21 cellular contexts compared by ENCODE assay signal in the genomic region with DNA sequence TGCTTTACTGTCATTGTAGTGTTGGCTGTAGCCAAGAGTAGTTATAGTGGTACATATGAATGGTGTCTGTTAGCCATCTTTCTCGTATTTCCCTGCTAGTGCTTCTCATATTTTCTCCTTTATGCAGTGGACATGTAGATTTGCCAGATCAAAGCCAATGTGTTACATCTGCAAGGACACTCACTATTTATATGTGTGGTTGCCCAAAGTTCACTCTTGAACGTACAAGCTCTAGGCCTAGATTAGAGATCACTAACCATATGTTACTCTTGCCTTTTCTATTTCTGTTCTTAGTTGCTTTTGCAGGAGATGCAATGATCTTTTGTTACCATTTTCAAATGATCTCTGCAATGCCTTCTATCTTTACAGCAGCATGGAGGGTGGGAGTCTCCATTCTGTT.
DNase-seq lines count a peak whose midpoint lies in the region; ATAC-seq, FAIRE-seq and TF ChIP-seq lines count a peak whose summit lies in the region.
"Had no signal": no experiment of that assay in that cellular context is flagged by ENCODE, and none has a peak within 500 bp of the region (broad histone marks: within the 10 kb centered on the region; RNA-seq: fewer than 3 reads in every experiment).

No MANE protein-coding gene starts in this region.

- 9% methylated on average over 2 of the region's 2 CpGs for WGBS in HepG2 (ENCODE audit: low lambda C conversion rate)
- 65% methylated on average over 2 of the region's 2 CpGs for WGBS in right lobe of liver (ENCODE audit: insufficient coverage, low coverage, low lambda C conversion rate, missing lambda C conversion rate)
- no CpG with 5 or more reads among the region's 2 CpGs for WGBS in neuronal stem cell (ENCODE audit: extremely low coverage in 2 of 2, insufficient read length in 2 of 2, insufficient replicate concordance in 1 of 2), 2 donors
- 76 to 90% (median 85%) methylated on average over 2 of the region's 2 CpGs for WGBS in spleen, 5 donors

- TF ChIP-seq POLR2A in HepG2 (IDR thresholded peaks at IDR 0.05; ENCODE audit: insufficient read depth in 1 of 2, low read depth in 2 of 2, low read length in 2 of 2) (no peak), right lobe of liver (IDR thresholded peaks at IDR 0.05) (no peak), spleen (IDR thresholded peaks at IDR 0.05) (no peak)

- H4K20me1 ChIP-seq in HepG2 (ENCODE audit: insufficient read depth, low read length) = no peaks in the 10 kb centered on the region
- H4K20me1 ChIP-seq in OCI-LY3 (ENCODE audit: insufficient read depth, low read length) = no peaks in the 10 kb centered on the region
- H4K20me1 ChIP-seq: BLaER1 treated with 17β-estradiol and CSF1 and Interleukin-3, amounts not matched to agents 10 nM and 100 nM had no signal

- FAIRE-seq in HepG2 (lab: Jason Lieb, UNC) = no peak
- FAIRE-seq: A549, D721Med, G401.6, GM12891, GM19239 had no signal

- in situ Hi-C loops in HepG2 (cut with HindIII; ENCODE audit: extremely low pct_ligation_motif_present, low pct_unique_long_range_greater_than_20kb) = no loop called here

- H2BK120ac ChIP-seq in neuronal stem cell (ENCODE audit: low read depth, low read length) = no peak overlapping the region

- no peak overlapping the region for H2AK5ac ChIP-seq in neuronal stem cell (ENCODE audit: low read depth, low read length)

- H3K14ac ChIP-seq in neuronal stem cell (ENCODE audit: low read length) = no peak overlapping the region

- H3K27me3 ChIP-seq in HepG2 (ENCODE audit: control insufficient read depth in 1 of 2, insufficient read depth in 2 of 2, low read length in 2 of 2) (no peaks in the 10 kb centered on the region), right lobe of liver (no peaks in the 10 kb centered on the region), OCI-LY3 (ENCODE audit: low read depth, low read length) (no peaks in the 10 kb centered on the region), neuronal stem cell (ENCODE audit: control insufficient read depth in 3 of 3, insufficient read depth in 3 of 3, low read depth in 1 of 3, low read length in 3 of 3) (no peaks in the 10 kb centered on the region), spleen (replicated peaks in 1 of 7) (no peaks in the 10 kb centered on the region)
- H3K27me3 ChIP-seq: BLaER1 treated with 17β-estradiol and CSF1 and Interleukin-3, amounts not matched to agents 10 nM and 100 nM had no signal

- no peak overlapping the region for H2BK5ac ChIP-seq in neuronal stem cell (ENCODE audit: low read length)

- H4K91ac ChIP-seq in neuronal stem cell (ENCODE audit: low read depth, low read length, poor library complexity) = no peak overlapping the region

- BruUV-seq in HepG2 (replicated peaks; lab: Mats Ljungman, UMichigan) = no TSS peak

- no peak overlapping the region for H3K4ac ChIP-seq in neuronal stem cell (ENCODE audit: low read length)

- H2BK15ac ChIP-seq in neuronal stem cell (ENCODE audit: low read length) = no peak overlapping the region

- no peak overlapping the region for H4K8ac ChIP-seq in neuronal stem cell (ENCODE audit: low read depth, low read length)

- H3K36me3 ChIP-seq in HepG2 (replicated peaks in 1 of 2; ENCODE audit: control insufficient read depth in 1 of 2, insufficient read depth in 2 of 2, low read length in 2 of 2) = no peaks in the 10 kb centered on the region
- no peaks in the 10 kb centered on the region for H3K36me3 ChIP-seq in right lobe of liver
- H3K36me3 ChIP-seq in OCI-LY3 (replicated peaks; ENCODE audit: low read depth, low read length) = no peaks in the 10 kb centered on the region
- no peaks in the 10 kb centered on the region for H3K36me3 ChIP-seq in neuronal stem cell (replicated peaks in 1 of 2; ENCODE audit: control insufficient read depth in 2 of 2, insufficient read depth in 2 of 2, low read length in 2 of 2)
- H3K36me3 ChIP-seq in spleen = no peaks in the 10 kb centered on the region
- H3K36me3 ChIP-seq: BLaER1 treated with 17β-estradiol and CSF1 and Interleukin-3, amounts not matched to agents 10 nM and 100 nM had no signal

- DNase-seq in HepG2 (ENCODE audit: low spot score) = peak; percentile 8
- no peak for DNase-seq in right lobe of liver
- no peak for DNase-seq in neuronal stem cell (ENCODE audit: low spot score)
- DNase-seq in spleen = no peak
- DNase-seq in T1000 (lab: John Stamatoyannopoulos, UW) = no peak
- DNase-seq: AML-193; Caco-2; Calu3; CD4-positive, alpha-beta T cell; CD8-positive, alpha-beta T cell; DMS79 treated with DMSO at 0.1 percent for 48 hours; GF-D8 had no signal

- H2BK12ac ChIP-seq in neuronal stem cell (ENCODE audit: low read length) = no peak overlapping the region

- intact Hi-C loops in HepG2 (cut with micrococcal nuclease; ENCODE audit: unreplicated experiment) (no loop called here), right lobe of liver (cut with DNase I) (no loop called here), spleen (cut with DNase I; ENCODE audit: low total_unique reads) (no loop called here)

- peaks cover 7% of the 10 kb centered on the region; the same call in 1 of the 2 replicates for H3K4me1 ChIP-seq in HepG2 (ENCODE audit: insufficient read depth, low read length)
- no peaks in the 10 kb centered on the region for H3K4me1 ChIP-seq in right lobe of liver
- no peaks in the 10 kb centered on the region for H3K4me1 ChIP-seq in OCI-LY3 (ENCODE audit: low read length)
- H3K4me1 ChIP-seq in neuronal stem cell (ENCODE audit: control insufficient read depth in 2 of 2, insufficient read depth in 1 of 2, low read depth in 1 of 2, low read length in 2 of 2) = no peaks in the 10 kb centered on the region
- peaks cover 0 to 11% (median 0%) of the 10 kb centered on the region in 6 donors for H3K4me1 ChIP-seq in spleen
- H3K4me1 ChIP-seq: A549; BLaER1 treated with 17β-estradiol and CSF1 and Interleukin-3, amounts not matched to agents 10 nM and 100 nM; Caco-2 had no signal

- H3K9me3 ChIP-seq in HepG2 (ENCODE audit: low read length) (no peaks in the 10 kb centered on the region), right lobe of liver (no peaks in the 10 kb centered on the region), OCI-LY3 (ENCODE audit: insufficient read depth, low read length) (no peaks in the 10 kb centered on the region), neuronal stem cell (replicated peaks in 1 of 2; ENCODE audit: control insufficient read depth in 2 of 2, insufficient read depth in 1 of 2, low read depth in 1 of 2, low read length in 2 of 2) (no peaks in the 10 kb centered on the region), spleen (peaks cover 0 to 6% (median 0%) of the 10 kb centered on the region in 8 donors)
- H3K9me3 ChIP-seq: A549; BLaER1 treated with 17β-estradiol and CSF1 and Interleukin-3, amounts not matched to agents 10 nM and 100 nM; Caco-2 had no signal

- H3K79me1 ChIP-seq in neuronal stem cell (ENCODE audit: low read depth, low read length) = no peaks in the 10 kb centered on the region

- TF ChIP-seq CTCF in HepG2 (CRISPR knock-in tag; IDR thresholded peaks at IDR 0.05) = no peak
- TF ChIP-seq CTCF in right lobe of liver (IDR thresholded peaks at IDR 0.05) = no peak
- TF ChIP-seq CTCF in OCI-LY3 (IDR thresholded peaks at IDR 0.05; ENCODE audit: low read depth, low read length) = no peak
- no peak for TF ChIP-seq CTCF in spleen (IDR thresholded peaks at IDR 0.05 in 8 of 11, conservative IDR thresholded peaks at IDR 0.05 in 3 of 11)

- H3K18ac ChIP-seq in neuronal stem cell (ENCODE audit: low read length) = no peak overlapping the region

- H3K79me2 ChIP-seq in HepG2 (ENCODE audit: insufficient read depth, low read length) (no peaks in the 10 kb centered on the region), OCI-LY3 (ENCODE audit: low read length) (no peaks in the 10 kb centered on the region)

- H3K4me3 ChIP-seq in HepG2 (replicated peaks in 1 of 3; ENCODE audit: insufficient read depth in 1 of 3, low read depth in 2 of 3, low read length in 3 of 3) (no peak overlapping the region), right lobe of liver (no peak overlapping the region), OCI-LY3 (ENCODE audit: low read length) (no peak overlapping the region), neuronal stem cell (ENCODE audit: low read length in 2 of 2) (no peak overlapping the region), spleen (no peak overlapping the region)
- H3K4me3 ChIP-seq: A549; BLaER1 treated with 17β-estradiol and CSF1 and Interleukin-3, amounts not matched to agents 10 nM and 100 nM had no signal

- H3K23ac ChIP-seq in neuronal stem cell (ENCODE audit: low read depth, low read length, poor library complexity) = no peak overlapping the region

- TF ChIP-seq RAD21 in HepG2 (CRISPR knock-in tag; IDR thresholded peaks at IDR 0.05) = no peak

- CTCF ChIA-PET in HepG2 (lab: Yijun Ruan, JAX; ENCODE audit: low intra/inter-chr PET ratio, low total read pairs) = no interaction called here

- H3K27ac ChIP-seq in HepG2 (ENCODE audit: extremely low read length, insufficient read depth, low read length) (no peak overlapping the region), right lobe of liver (no peak overlapping the region), OCI-LY3 (ENCODE audit: low read length) (no peak overlapping the region), neuronal stem cell (replicated peaks; ENCODE audit: low read length) (no peak overlapping the region), spleen (no peak overlapping the region)
- H3K27ac ChIP-seq: 22Rv1; A549; BLaER1 treated with 17β-estradiol and CSF1 and Interleukin-3, amounts not matched to agents 10 nM and 100 nM; C4-2B had no signal

- H2AFZ ChIP-seq in HepG2 (ENCODE audit: low read length) = no peak overlapping the region
- H2AFZ ChIP-seq in OCI-LY3 (ENCODE audit: low read depth, low read length) = peak overlapping the region; percentile 56
- peak overlapping the region; percentile 27 for H2AFZ ChIP-seq in neuronal stem cell (ENCODE audit: low read length)

- POLR2A ChIA-PET in HepG2 (lab: Yijun Ruan, JAX) = no interaction called here

- no peak overlapping the region for H3K9ac ChIP-seq in HepG2 (ENCODE audit: insufficient read depth, low read depth, low read length)
- no peak overlapping the region for H3K9ac ChIP-seq in OCI-LY3 (ENCODE audit: low read length)
- no peak overlapping the region for H3K9ac ChIP-seq in neuronal stem cell (ENCODE audit: low read depth, low read length, poor library complexity)
- H3K9ac ChIP-seq: BLaER1 treated with 17β-estradiol and CSF1 and Interleukin-3, amounts not matched to agents 10 nM and 100 nM had no signal

- ATAC-seq in HepG2 (peak; percentile 70), right lobe of liver (no peak)
- ATAC-seq: A549; CD8-positive, alpha-beta T cell had no signal

- H3K4me2 ChIP-seq in HepG2 (ENCODE audit: low read depth, low read length) (no peak overlapping the region), OCI-LY3 (ENCODE audit: low read length) (no peak overlapping the region), neuronal stem cell (ENCODE audit: insufficient read depth, low read length, poor library complexity, severe bottlenecking) (no peak overlapping the region)
- H3K4me2 ChIP-seq: A549; BLaER1 treated with 17β-estradiol and CSF1 and Interleukin-3, amounts not matched to agents 10 nM and 100 nM had no signal

- TF ChIP-seq EP300 in HepG2 (IDR thresholded peaks at IDR 0.05; ENCODE audit: low read depth in 2 of 2, low read length in 2 of 2) (no peak), HepG2 (CRISPR knock-in tag; IDR thresholded peaks at IDR 0.05; ENCODE audit: borderline replicate concordance) (no peak)
